12 cellular contexts compared by ENCODE assay signal in genomic region chr5:126847318-126848221, GRCh38.
DNase-seq lines count a peak whose midpoint lies in the region; ATAC-seq lines count a peak whose summit lies in the region.
"Had no signal": no experiment of that assay in that cellular context is flagged by ENCODE, and none has a peak within 500 bp of the region (broad histone marks: within the 10 kb centered on the region; RNA-seq: fewer than 3 reads in every experiment).

No MANE protein-coding gene starts in this region.

- H3K27ac Mint-ChIP-seq in CD4-positive, CD25-positive, alpha-beta regulatory T cell: peak overlapping the region; percentile 95 to 99 (median 96)
- H3K27ac Mint-ChIP-seq in T-cell: peak overlapping the region; percentile 96

- POLR2A ChIA-PET in T-cell (lab: Charles Lee): interaction anchor here (0.7 to 0.8 kb wide), 2 partner anchors 9 to 1347 kb away, joined by 3 to 5 read pairs; no protein-coding TSS in a partner anchor

- H3K9me3 Mint-ChIP-seq in CD4-positive, CD25-positive, alpha-beta regulatory T cell: peaks cover 0 to 1% (median 0%) of the 10 kb centered on the region in 7 donors
- no peaks in the 10 kb centered on the region for H3K9me3 Mint-ChIP-seq in T-cell

- no peaks in the 10 kb centered on the region for H3K27me3 Mint-ChIP-seq in CD4-positive, CD25-positive, alpha-beta regulatory T cell
- H3K27me3 Mint-ChIP-seq in T-cell: no peaks in the 10 kb centered on the region

- no peaks in the 10 kb centered on the region for H3K36me3 ChIP-seq in CD4-positive, CD25-positive, alpha-beta regulatory T cell (ENCODE audit: control insufficient read depth, insufficient read depth, low read length)

- DNase-seq in CD4-positive, CD25-positive, alpha-beta regulatory T cell: no peak
- DNase-seq in T-cell: no peak
- DNase-seq in left ventricle myocardium superior: no peak
- DNase-seq in retina: peak; percentile 51
- no peak for DNase-seq in activated effector memory CD4-positive, alpha-beta T cell treated with Interleukin-2 at 50 U/mL for 16 hours
- no peak for DNase-seq in caudate nucleus (lab: John Stamatoyannopoulos, UW)
- DNase-seq: effector memory CD4-positive, alpha-beta T cell; NCI-H1436; T-helper 9 cell had no signal

- no peaks in the 10 kb centered on the region for H3K27me3 ChIP-seq in CD4-positive, CD25-positive, alpha-beta regulatory T cell (ENCODE audit: control insufficient read depth, insufficient read depth, low read length)

- H3K36me3 Mint-ChIP-seq in CD4-positive, CD25-positive, alpha-beta regulatory T cell: peaks cover 3% of the 10 kb centered on the region
- H3K36me3 Mint-ChIP-seq in T-cell: no peaks in the 10 kb centered on the region

- CTCF ChIA-PET in T-cell (lab: Charles Lee): interaction anchor here (0.6 to 1.0 kb wide), 2 partner anchors 10 to 184 kb away, joined by 3 read pairs; no protein-coding TSS in a partner anchor

- ATAC-seq in CD4-positive, CD25-positive, alpha-beta regulatory T cell (ENCODE audit: low read depth in 2 of 2): no peak
- ATAC-seq in T-cell (replicated peaks in 1 of 4) (no peak), left ventricle myocardium superior (peak; percentile 58), HG02763 (IDR thresholded peaks at IDR 0.05; ENCODE audit: unreplicated experiment) (no peak), GM18502 (IDR thresholded peaks at IDR 0.05; ENCODE audit: poor library complexity, unreplicated experiment) (no peak)

- H3K4me1 Mint-ChIP-seq in CD4-positive, CD25-positive, alpha-beta regulatory T cell: peaks cover 21 to 85% (median 49%) of the 10 kb centered on the region in 4 donors
- peaks cover 55 to 66% (median 66%) of the 10 kb centered on the region in 3 donors for H3K4me1 Mint-ChIP-seq in T-cell

- intact Hi-C loops in left ventricle myocardium superior (cut with micrococcal nuclease): loop anchor here (5.0 kb wide), 1 partner anchor 195 kb away; no protein-coding TSS in a partner anchor

- H3K4me3 ChIP-seq in CD4-positive, CD25-positive, alpha-beta regulatory T cell (ENCODE audit: low read depth, low read length): no peak overlapping the region

- H3K9me3 ChIP-seq in CD4-positive, CD25-positive, alpha-beta regulatory T cell (ENCODE audit: control insufficient read depth in 2 of 2, low read length in 2 of 2): no peaks in the 10 kb centered on the region

- H3K4me1 ChIP-seq in CD4-positive, CD25-positive, alpha-beta regulatory T cell (ENCODE audit: control insufficient read depth, insufficient read depth, low read length, poor library complexity, severe bottlenecking): peaks cover 40% of the 10 kb centered on the region

- H3K4me3 Mint-ChIP-seq in CD4-positive, CD25-positive, alpha-beta regulatory T cell: peak overlapping the region in 3 of 4 donors; percentile 15 to 68 (median 33)
- no peak overlapping the region for H3K4me3 Mint-ChIP-seq in T-cell

- peak overlapping the region; percentile 17 for H3K27ac ChIP-seq in CD4-positive, CD25-positive, alpha-beta regulatory T cell (ENCODE audit: insufficient read depth, low read length, poor library complexity, severe bottlenecking)
- H3K27ac ChIP-seq in caudate nucleus (ENCODE audit: low read depth, low read length): no peak overlapping the region
- H3K27ac ChIP-seq: C4-2B had no signal

Comparison
In these comparisons a context has a peak if more than half of its experiments do, and no peak if none do; other contexts are left out.
1. H3K4me3 Mint-ChIP-seq: peak in CD4-positive, CD25-positive, alpha-beta regulatory T cell (3 of 4); none in T-cell (0 of 3).